ENCODE assay signal across 19 cellular contexts in genomic region chr12:47265391-47265790, GRCh38.
DNase-seq lines count a peak whose midpoint lies in the region; ATAC-seq and TF ChIP-seq lines count a peak whose summit lies in the region.
"Had no signal": no experiment of that assay in that cellular context is flagged by ENCODE, and none has a peak within 500 bp of the region (broad histone marks: within the 10 kb centered on the region; RNA-seq: fewer than 3 reads in every experiment).

No MANE protein-coding gene starts in this region.

- H3K23ac ChIP-seq in mesendoderm (ENCODE audit: low read length), result no peak overlapping the region

- no peaks in the 10 kb centered on the region for H3K36me3 ChIP-seq in mesendoderm (ENCODE audit: control insufficient read depth, insufficient read depth, low read length)
- H3K36me3 ChIP-seq: BLaER1 treated with 17β-estradiol and CSF1 and Interleukin-3, amounts not matched to agents 10 nM and 100 nM had no signal

- H3K27me3 ChIP-seq in mesendoderm (ENCODE audit: insufficient read depth, low read length, poor library complexity), result no peaks in the 10 kb centered on the region
- H3K27me3 ChIP-seq: BLaER1 treated with 17β-estradiol and CSF1 and Interleukin-3, amounts not matched to agents 10 nM and 100 nM had no signal

- DNase-seq in RWPE1 (ENCODE audit: low spot score) (no peak), mesendoderm (no peak), NOMO-1 (lab: John Stamatoyannopoulos, UW; ENCODE audit: unreplicated experiment in 2 of 2) (no peak)
- no peak for DNase-seq in central memory CD8-positive, alpha-beta T cell (ENCODE audit: low spot score in 2 of 2)
- DNase-seq in stimulated activated CD4-positive, alpha-beta T cell treated with anti-CD3 and anti-CD28 coated beads, Interleukin-2, amount 100 ng/mL, for 24 hours, result no peak
- no peak for DNase-seq in activated CD8-positive, alpha-beta memory T cell treated with anti-CD3 and anti-CD28 coated beads, Interleukin-2, amount 50 U/mL, for 4 hours
- DNase-seq in activated CD4-positive, alpha-beta T cell treated with anti-CD3 and anti-CD28 coated beads for 36 hours, result no peak
- DNase-seq: CD4-positive, CD25-positive, alpha-beta regulatory T cell; CD8-positive, alpha-beta memory T cell; COR-L47; DMS 273 treated with DMSO at 0.1 percent for 48 hours; DMS53; DND-41; EL; H9 had no signal

- H3K36me3 Mint-ChIP-seq in central memory CD8-positive, alpha-beta T cell (ENCODE audit: insufficient read depth), result peaks cover 1% of the 10 kb centered on the region
- peaks cover 7% of the 10 kb centered on the region for H3K36me3 Mint-ChIP-seq in activated CD4-positive, alpha-beta T cell treated with anti-CD3 and anti-CD28 coated beads for 36 hours (ENCODE audit: low read depth)

- H3K79me2 ChIP-seq in mesendoderm (ENCODE audit: control insufficient read depth, insufficient read depth, low read length), result no peaks in the 10 kb centered on the region

- H3K4me1 ChIP-seq in mesendoderm (ENCODE audit: control insufficient read depth, low read depth, low read length), result peaks cover 3% of the 10 kb centered on the region

- ATAC-seq in central memory CD8-positive, alpha-beta T cell (replicated peaks; ENCODE audit: extremely low read depth, poor library complexity, severe bottlenecking), result no peak
- ATAC-seq in activated CD4-positive, alpha-beta T cell treated with anti-CD3 and anti-CD28 coated beads for 36 hours, result no peak
- ATAC-seq: GM12878 had no signal

- H3K27ac ChIP-seq in C4-2B (peak overlapping the region; percentile 6; the same call in 1 of the 2 replicates), RWPE1 (peak overlapping the region; percentile 2; the same call in 1 of the 2 replicates), mesendoderm (ENCODE audit: low read depth, low read length) (no peak overlapping the region)
- H3K27ac ChIP-seq: BLaER1 treated with 17β-estradiol and CSF1 and Interleukin-3, amounts not matched to agents 10 nM and 100 nM had no signal

- no CpG with 5 or more reads among the region's 4 CpGs for WGBS in mesendoderm (ENCODE audit: extremely low coverage, insufficient coverage, low lambda C conversion rate)

- no peak overlapping the region for H3K9ac ChIP-seq in mesendoderm (ENCODE audit: low read length)
- H3K9ac ChIP-seq: BLaER1 treated with 17β-estradiol and CSF1 and Interleukin-3, amounts not matched to agents 10 nM and 100 nM had no signal

- no peak overlapping the region for H4K5ac ChIP-seq in mesendoderm (ENCODE audit: low read length)

- peak overlapping the region; percentile 1 for H2BK15ac ChIP-seq in mesendoderm (replicated peaks; ENCODE audit: low read depth)

- H4K8ac ChIP-seq in mesendoderm (ENCODE audit: low read depth, low read length), result no peak overlapping the region

- no peaks in the 10 kb centered on the region for H3K79me1 ChIP-seq in mesendoderm (ENCODE audit: low read length)

- peaks cover 25% of the 10 kb centered on the region for H3K4me1 Mint-ChIP-seq in central memory CD8-positive, alpha-beta T cell
- peaks cover 41% of the 10 kb centered on the region for H3K4me1 Mint-ChIP-seq in activated CD4-positive, alpha-beta T cell treated with anti-CD3 and anti-CD28 coated beads for 36 hours
- H3K4me1 Mint-ChIP-seq: H9 had no signal

- H3K18ac ChIP-seq in mesendoderm (ENCODE audit: low read length), result no peak overlapping the region

- H3K56ac ChIP-seq in mesendoderm (ENCODE audit: low read length), result no peak overlapping the region

- H3K4ac ChIP-seq in mesendoderm (ENCODE audit: low read depth, low read length), result no peak overlapping the region

- H2BK5ac ChIP-seq in mesendoderm (ENCODE audit: low read length), result no peak overlapping the region

- H3K4me2 ChIP-seq in mesendoderm (ENCODE audit: low read length), result no peak overlapping the region
- H3K4me2 ChIP-seq: BLaER1 treated with 17β-estradiol and CSF1 and Interleukin-3, amounts not matched to agents 10 nM and 100 nM had no signal

- POLR2A ChIA-PET in RWPE1 (lab: Yijun Ruan, JAX; ENCODE audit: low non-redundant PET), result no interaction called here
- POLR2A ChIA-PET in activated CD4-positive, alpha-beta T cell treated with anti-CD3 and anti-CD28 coated beads for 36 hours (lab: Charles Lee), result no interaction called here

- H2BK120ac ChIP-seq in mesendoderm (ENCODE audit: low read depth, low read length), result no peak overlapping the region

- H3K27ac Mint-ChIP-seq in central memory CD8-positive, alpha-beta T cell (ENCODE audit: low read depth), result peak overlapping the region; percentile 39
- H3K27ac Mint-ChIP-seq in activated CD4-positive, alpha-beta T cell treated with anti-CD3 and anti-CD28 coated beads for 36 hours, result no peak overlapping the region
- H3K27ac Mint-ChIP-seq: H9 had no signal

- no peak overlapping the region for H3K4me3 ChIP-seq in mesendoderm (ENCODE audit: low read length)
- H3K4me3 ChIP-seq: BLaER1 treated with 17β-estradiol and CSF1 and Interleukin-3, amounts not matched to agents 10 nM and 100 nM; GM12878 had no signal

- intact Hi-C loops in activated CD4-positive, alpha-beta T cell treated with anti-CD3 and anti-CD28 coated beads for 36 hours (cut with DNase I, micrococcal nuclease), result no loop called here

- H3K9me3 Mint-ChIP-seq in central memory CD8-positive, alpha-beta T cell, result no peaks in the 10 kb centered on the region
- peaks cover 3% of the 10 kb centered on the region for H3K9me3 Mint-ChIP-seq in activated CD4-positive, alpha-beta T cell treated with anti-CD3 and anti-CD28 coated beads for 36 hours (ENCODE audit: low read depth)
- H3K9me3 Mint-ChIP-seq: CD8-positive, alpha-beta memory T cell; H9 had no signal

- CTCF ChIA-PET in RWPE1 (lab: Yijun Ruan, JAX), result no interaction called here
- CTCF ChIA-PET in activated CD4-positive, alpha-beta T cell treated with anti-CD3 and anti-CD28 coated beads for 36 hours (lab: Charles Lee), result interaction anchor here (0.9 to 1.0 kb wide), 2 partner anchors 17 to 20 kb away, joined by 3 to 4 read pairs; no protein-coding TSS in a partner anchor

- no peaks in the 10 kb centered on the region for H3K27me3 Mint-ChIP-seq in central memory CD8-positive, alpha-beta T cell
- no peaks in the 10 kb centered on the region for H3K27me3 Mint-ChIP-seq in activated CD4-positive, alpha-beta T cell treated with anti-CD3 and anti-CD28 coated beads for 36 hours
- H3K27me3 Mint-ChIP-seq: B cell; CD8-positive, alpha-beta memory T cell had no signal

- no peak overlapping the region for H2AK5ac ChIP-seq in mesendoderm (ENCODE audit: low read length)

- peak overlapping the region; percentile 21 for H3K4me3 Mint-ChIP-seq in central memory CD8-positive, alpha-beta T cell
- no peak overlapping the region for H3K4me3 Mint-ChIP-seq in activated CD4-positive, alpha-beta T cell treated with anti-CD3 and anti-CD28 coated beads for 36 hours
- H3K4me3 Mint-ChIP-seq: B cell; CD4-positive, CD25-positive, alpha-beta regulatory T cell; H9 had no signal

- TF ChIP-seq CTCF in C4-2B (conservative IDR thresholded peaks at IDR 0.05) (no peak), RWPE1 (conservative IDR thresholded peaks at IDR 0.05; ENCODE audit: low read depth) (no peak)
